In genomic region chr10:9209105-9209798, GRCh38 we compare ENCODE assay signal across 8 cellular contexts.
DNase-seq lines count a peak whose midpoint lies in the region; ATAC-seq lines count a peak whose summit lies in the region.

No MANE protein-coding gene starts in this region.

- no peak overlapping the region for H3K4me3 Mint-ChIP-seq in naive thymus-derived CD4-positive, alpha-beta T cell

- peak; percentile 59 for DNase-seq in SIG-M5 treated with dmso at 0.1 percent for 504 hours (lab: John Stamatoyannopoulos, UW; ENCODE audit: unreplicated experiment)
- no peak for DNase-seq in SIG-M5 (lab: John Stamatoyannopoulos, UW)
- peak; percentile 12 for DNase-seq in NCI-H774 (lab: John Stamatoyannopoulos, UW)
- peak; percentile 76 for DNase-seq in activated T-cell treated with anti-CD3 and anti-CD28 coated beads for 1 hour (ENCODE audit: low read depth)
- peak; percentile 32 to 75 (median 58) for DNase-seq in naive thymus-derived CD4-positive, alpha-beta T cell
- DNase-seq in stimulated activated CD8-positive, alpha-beta memory T cell treated with anti-CD3 and anti-CD28 coated beads, Interleukin-7, amount 100 ng/mL, for 24 hours (ENCODE audit: low read depth): peak; percentile 71

- peak; percentile 72 for ATAC-seq in HG02938 (IDR thresholded peaks at IDR 0.05; ENCODE audit: unreplicated experiment)
- ATAC-seq in esophagus mucosa: peak; percentile 17
- peak; percentile 68 for ATAC-seq in naive thymus-derived CD4-positive, alpha-beta T cell

- H3K4me1 Mint-ChIP-seq in naive thymus-derived CD4-positive, alpha-beta T cell: peaks cover 2 to 8% (median 6%) of the 10 kb centered on the region in 7 donors

- H3K9me3 ChIP-seq in naive thymus-derived CD4-positive, alpha-beta T cell (ENCODE audit: control insufficient read depth in 2 of 3, low read length in 3 of 3): no peaks in the 10 kb centered on the region

- H3K27me3 Mint-ChIP-seq in naive thymus-derived CD4-positive, alpha-beta T cell: peaks cover 4 to 13% (median 6%) of the 10 kb centered on the region in 5 donors

- no peak overlapping the region for H3K4me3 ChIP-seq in naive thymus-derived CD4-positive, alpha-beta T cell (ENCODE audit: low read length)

- intact Hi-C loops in naive thymus-derived CD4-positive, alpha-beta T cell (cut with micrococcal nuclease): loop anchor here (1.0 to 10.0 kb wide), 14 partner anchors 93 to 1684 kb away; no protein-coding TSS in a partner anchor

- no peaks in the 10 kb centered on the region for H3K27me3 ChIP-seq in naive thymus-derived CD4-positive, alpha-beta T cell (ENCODE audit: control insufficient read depth in 2 of 2, insufficient read depth in 2 of 2, low read length in 2 of 2)

- H3K36me3 Mint-ChIP-seq in naive thymus-derived CD4-positive, alpha-beta T cell: no peaks in the 10 kb centered on the region

- H3K36me3 ChIP-seq in naive thymus-derived CD4-positive, alpha-beta T cell (ENCODE audit: control insufficient read depth in 2 of 3, insufficient read depth in 3 of 3, low read length in 3 of 3): no peaks in the 10 kb centered on the region

- POLR2A ChIA-PET in naive thymus-derived CD4-positive, alpha-beta T cell (lab: Charles Lee): interaction anchor here (0.7 to 1.3 kb wide), 4 partner anchors 194 to 1157 kb away, joined by 3 to 4 read pairs (median 4); no protein-coding TSS in a partner anchor

- no peak overlapping the region for H3K27ac ChIP-seq in naive thymus-derived CD4-positive, alpha-beta T cell (ENCODE audit: low read depth, low read length)

- H3K4me1 ChIP-seq in naive thymus-derived CD4-positive, alpha-beta T cell (ENCODE audit: control insufficient read depth in 2 of 2, insufficient read depth in 2 of 2, low read length in 2 of 2): no peaks in the 10 kb centered on the region

- H3K9me3 Mint-ChIP-seq in naive thymus-derived CD4-positive, alpha-beta T cell: no peaks in the 10 kb centered on the region

- CTCF ChIA-PET in naive thymus-derived CD4-positive, alpha-beta T cell (lab: Charles Lee): interaction anchor here (0.6 to 1.6 kb wide), 9 partner anchors 20 to 1337 kb away, joined by 3 to 7 read pairs (median 3); no protein-coding TSS in a partner anchor

- no peak overlapping the region for H3K27ac Mint-ChIP-seq in naive thymus-derived CD4-positive, alpha-beta T cell

Comparison
In these comparisons a context has a peak if more than half of its experiments do, and no peak if none do; other contexts are left out.
1. ATAC-seq: peak in every context shown above with its lines; median percentile 72 in HG02938; 68 in naive thymus-derived CD4-positive, alpha-beta T cell; 17 in esophagus mucosa.